ENCODE assay signal across 10 cellular contexts in the genomic region with DNA sequence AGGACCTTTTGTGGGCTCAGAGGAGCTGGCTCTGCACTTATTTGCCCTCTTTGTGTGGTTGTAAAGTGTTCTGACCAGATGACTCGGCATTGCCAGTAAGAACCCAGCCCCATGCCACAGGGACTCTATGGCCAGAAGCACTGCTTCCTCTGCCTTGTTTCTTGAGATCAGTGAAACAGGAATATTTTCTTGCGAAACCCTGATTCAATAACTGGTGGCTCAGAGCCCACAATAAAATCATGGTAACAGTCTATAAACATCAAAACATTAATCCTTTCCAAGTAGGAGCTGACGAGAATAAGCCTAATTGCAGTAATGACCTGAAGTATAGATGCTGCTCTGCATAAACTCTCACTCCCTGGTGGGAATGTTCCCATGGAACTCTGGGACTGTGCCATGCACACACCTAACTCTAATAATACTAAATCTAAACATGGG.
DNase-seq lines count a peak whose midpoint lies in the region; ATAC-seq and TF ChIP-seq lines count a peak whose summit lies in the region.
"Had no signal": no experiment of that assay in that cellular context is flagged by ENCODE, and none has a peak within 500 bp of the region (broad histone marks: within the 10 kb centered on the region; RNA-seq: fewer than 3 reads in every experiment).

No MANE protein-coding gene starts in this region.

- peak; percentile 91 for ATAC-seq in Right ventricle myocardium superior (ENCODE audit: poor library complexity)

- TF ChIP-seq CTCF in cardiac fibroblast (IDR thresholded peaks at IDR 0.05; ENCODE audit: low read depth, low read length), result no peak

- DNase-seq in Right ventricle myocardium superior (peak; percentile 56), cardiac septum (ENCODE audit: low spot score) (no peak), cardiac fibroblast (ENCODE audit: low read depth in 2 of 2) (peak; percentile 41 to 90), kidney glomerular epithelial cell (lab: John Stamatoyannopoulos, UW) (peak; percentile 1), RPMI8226 (no peak), SKM-1 treated with dmso at 0.1 percent for 144 hours (lab: John Stamatoyannopoulos, UW; ENCODE audit: unreplicated experiment) (no peak)
- DNase-seq in stimulated activated CD4-positive, alpha-beta T cell treated with anti-CD3 and anti-CD28 coated beads, Interleukin-12 subunit alpha, Interleukin-12 subunit beta, amount 100 ng/mL, for 4 hours, result no peak
- DNase-seq in activated CD8-positive, alpha-beta memory T cell treated with anti-CD3 and anti-CD28 coated beads, Interleukin-2, amount 50 U/mL, for 4 hours, result no peak
- DNase-seq: activated CD4-positive, alpha-beta T cell treated with anti-CD3 and anti-CD28 coated beads, Interleukin-2, amount 10 ng/mL, durations not matched to agents 24 days and 14 days had no signal

- no peak overlapping the region for H3K4me3 ChIP-seq in cardiac fibroblast (replicated peaks in 1 of 2; ENCODE audit: low read depth in 2 of 2, low read length in 2 of 2)
- H3K4me3 ChIP-seq: ascending aorta had no signal

- intact Hi-C loops in Right ventricle myocardium superior (cut with DNase I), result no loop called here
- intact Hi-C loops in cardiac septum (cut with DNase I), result no loop called here

Comparison
In these comparisons a context has a peak if more than half of its experiments do, and no peak if none do; other contexts are left out.
1. DNase-seq: peak in Right ventricle myocardium superior (single experiment), cardiac fibroblast (2 of 2) and kidney glomerular epithelial cell (single experiment); none in cardiac septum (single experiment), RPMI8226 (single experiment), SKM-1 treated with dmso at 0.1 percent for 144 hours (single experiment), stimulated activated CD4-positive, alpha-beta T cell treated with anti-CD3 and anti-CD28 coated beads, Interleukin-12 subunit alpha, Interleukin-12 subunit beta, amount 100 ng/mL, for 4 hours (single experiment) and activated CD8-positive, alpha-beta memory T cell treated with anti-CD3 and anti-CD28 coated beads, Interleukin-2, amount 50 U/mL, for 4 hours (single experiment).